22 cellular contexts compared by ENCODE assay signal in the genomic region with DNA sequence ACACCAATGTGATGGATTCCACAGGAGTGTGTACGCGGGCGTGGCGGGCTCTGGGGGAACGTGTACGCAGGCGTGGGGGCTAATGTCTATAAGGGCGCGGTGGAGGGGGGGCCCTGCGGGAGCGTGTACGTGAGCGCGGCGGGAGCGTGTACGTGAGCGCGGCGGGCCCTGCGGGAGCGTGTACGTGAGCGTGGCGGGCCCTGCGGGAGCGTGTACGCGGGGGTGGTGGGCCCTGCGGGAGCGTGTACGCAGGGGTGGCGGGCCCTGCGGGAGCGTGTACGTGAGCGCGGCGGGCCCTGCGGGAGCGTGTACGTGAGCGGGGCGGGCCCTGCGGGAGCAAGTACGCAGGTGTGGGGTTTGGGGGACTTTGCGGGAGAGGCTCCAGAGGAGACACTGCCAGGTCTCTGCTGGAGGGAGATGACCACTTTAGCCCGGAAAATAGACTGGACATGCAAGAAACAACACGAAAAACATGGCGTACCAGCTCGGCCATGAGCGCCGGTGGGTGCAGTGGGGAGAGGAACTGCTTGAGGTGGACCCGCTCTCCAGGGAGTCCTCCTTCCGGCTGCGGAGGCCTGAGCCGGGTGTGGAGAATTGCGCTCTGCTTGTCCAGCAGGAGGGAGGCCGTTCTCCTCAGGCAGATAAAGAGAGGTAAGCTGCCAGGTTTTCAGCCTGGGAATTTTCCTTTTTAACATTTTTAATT. TPM values are rescaled to one million over a fixed set of nuclear protein-coding genes. Genes with fewer than 3 reads are reported as not detected.
"Had no signal": no experiment of that assay in that cellular context is flagged by ENCODE, and none has a peak within 500 bp of the region (broad histone marks: within the 10 kb centered on the region; RNA-seq: fewer than 3 reads in every experiment).

No MANE protein-coding gene starts in this region.

- H3K27ac ChIP-seq: left lung, psoas muscle, thoracic aorta, transverse colon, vagina had no signal

- H3K36me3 ChIP-seq: left lung, thoracic aorta, transverse colon, vagina had no signal

- H3K27me3 ChIP-seq: transverse colon, vagina had no signal

- H3K27ac Mint-ChIP-seq: naive thymus-derived CD4-positive, alpha-beta T cell had no signal

- H3K9me3 ChIP-seq: left lung, psoas muscle, thoracic aorta, transverse colon, vagina had no signal

- H3K9me3 Mint-ChIP-seq: nephron progenitor cell had no signal

- H3K4me1 ChIP-seq: psoas muscle had no signal

- H3K4me3 ChIP-seq: left lung, psoas muscle, thoracic aorta, transverse colon, vagina had no signal

- H3K36me3 Mint-ChIP-seq: naive thymus-derived CD4-positive, alpha-beta T cell had no signal

- DNase-seq: central memory CD4-positive, alpha-beta T cell; cortex of kidney; erythroblast; foreskin melanocyte; hippocampal formation; mesendoderm; naive thymus-derived CD4-positive, alpha-beta T cell; nephron progenitor cell; psoas muscle; retina; small intestine; stimulated activated CD4-positive, alpha-beta T cell treated with anti-CD3 and anti-CD28 coated beads, Interleukin-12 subunit alpha, Interleukin-12 subunit beta, amount 100 ng/mL, for 4 hours; stimulated activated naive CD4-positive, alpha-beta T cell treated with Interleukin-2 at 50 U/mL for 16 hours; transverse colon had no signal

- ATAC-seq: left lung; naive thymus-derived CD4-positive, alpha-beta T cell; psoas muscle had no signal

- FAIRE-seq: bronchial epithelial cell, endothelial cell of umbilical vein, islet of Langerhans, small intestine had no signal

- H3K4me3 Mint-ChIP-seq: naive thymus-derived CD4-positive, alpha-beta T cell; nephron progenitor cell had no signal

RNA-seq across cellular contexts. Expression of gene SMOC2, which starts 27.8 kb away (rescaled TPM):
- total RNA-seq: endothelial cell of umbilical vein; lung microvascular endothelial cell; mononuclear cell; naive thymus-derived CD4-positive, alpha-beta T cell had no signal
- polyA plus RNA-seq: endothelial cell of umbilical vein; naive thymus-derived CD4-positive, alpha-beta T cell had no signal
